Comparison of ENCODE assay signal across 1 cellular context in genomic region chrX:48468247-48468671, GRCh38.
TF ChIP-seq lines count a peak whose summit lies in the region.

No MANE protein-coding gene starts in this region.

TF ChIP-seq in SK-N-SH treated with all-trans-retinoic acid at 6 μM for 48 hours, 23 proteins besides CTCF, POLR2A, EP300 and RAD21 (continued from another document):
- TF ChIP-seq, protein P1, sequence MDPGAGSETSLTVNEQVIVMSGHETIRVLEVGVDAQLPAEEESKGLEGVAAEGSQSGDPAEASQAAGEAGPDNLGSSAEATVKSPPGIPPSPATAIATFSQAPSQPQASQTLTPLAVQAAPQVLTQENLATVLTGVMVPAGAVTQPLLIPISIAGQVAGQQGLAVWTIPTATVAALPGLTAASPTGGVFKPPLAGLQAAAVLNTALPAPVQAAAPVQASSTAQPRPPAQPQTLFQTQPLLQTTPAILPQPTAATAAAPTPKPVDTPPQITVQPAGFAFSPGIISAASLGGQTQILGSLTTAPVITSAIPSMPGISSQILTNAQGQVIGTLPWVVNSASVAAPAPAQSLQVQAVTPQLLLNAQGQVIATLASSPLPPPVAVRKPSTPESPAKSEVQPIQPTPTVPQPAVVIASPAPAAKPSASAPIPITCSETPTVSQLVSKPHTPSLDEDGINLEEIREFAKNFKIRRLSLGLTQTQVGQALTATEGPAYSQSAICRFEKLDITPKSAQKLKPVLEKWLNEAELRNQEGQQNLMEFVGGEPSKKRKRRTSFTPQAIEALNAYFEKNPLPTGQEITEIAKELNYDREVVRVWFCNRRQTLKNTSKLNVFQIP (CRISPR knock-in tag; IDR thresholded peaks at IDR 0.05; ENCODE audit: borderline replicate concordance, low read depth): no peak
- TF ChIP-seq GLIS3 (CRISPR knock-in tag; IDR thresholded peaks at IDR 0.05) (no peak), ZC3H10 (CRISPR knock-in tag; IDR thresholded peaks at IDR 0.05) (no peak)
